18 cellular contexts compared by ENCODE assay signal in the genomic region with DNA sequence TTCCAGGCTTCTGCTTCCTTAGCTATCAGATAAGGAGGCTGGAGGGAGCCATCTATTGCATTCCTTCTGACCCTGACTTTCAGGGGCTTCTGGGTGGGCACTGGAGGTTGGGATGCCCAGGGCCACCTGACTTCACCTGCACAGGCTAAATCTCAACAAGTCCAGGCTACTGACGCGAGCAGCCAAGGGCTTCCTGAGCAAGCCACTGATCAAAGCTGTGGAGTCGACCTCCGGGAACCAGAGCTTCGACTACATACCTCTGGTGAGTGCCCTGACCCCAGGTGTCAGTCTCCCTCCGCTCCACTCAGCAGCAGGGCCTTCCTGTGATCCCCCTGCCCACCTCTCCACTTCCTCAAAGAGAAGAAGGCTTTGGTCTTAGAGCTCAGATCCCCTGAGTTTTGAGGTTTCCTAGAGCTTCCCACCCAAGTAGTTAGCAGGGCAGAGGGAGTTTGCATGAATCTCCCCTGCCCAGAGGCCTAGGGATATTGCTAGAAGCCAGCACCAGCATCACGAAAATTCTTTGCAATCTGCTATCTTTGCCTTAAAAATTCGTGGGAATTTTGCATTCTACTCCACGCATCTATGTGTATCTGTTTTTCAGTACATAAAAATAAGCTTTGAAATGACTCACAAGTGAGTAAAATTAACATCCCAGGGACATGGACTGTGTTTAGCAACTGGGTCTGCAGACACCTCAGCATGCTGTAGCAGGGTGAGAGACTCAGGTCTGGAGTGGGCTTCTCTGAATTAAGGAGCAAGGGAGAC.
"Had no signal": no experiment of that assay in that cellular context is flagged by ENCODE, and none has a peak within 500 bp of the region (broad histone marks: within the 10 kb centered on the region; RNA-seq: fewer than 3 reads in every experiment).

No MANE protein-coding gene starts in this region.

- H3K4me1 Mint-ChIP-seq: immature natural killer cell; naive B cell; stimulated activated effector memory CD8-positive, alpha-beta T cell treated with anti-CD3 and anti-CD28 coated beads, Interleukin-12 subunit alpha, Interleukin-12 subunit beta, amount 100 ng/mL, for 72 hours had no signal

- ATAC-seq: foreskin keratinocyte; left colon; stimulated activated effector memory CD8-positive, alpha-beta T cell treated with anti-CD3 and anti-CD28 coated beads, Interleukin-12 subunit alpha, Interleukin-12 subunit beta, amount 100 ng/mL, for 72 hours; stimulated activated naive CD8-positive, alpha-beta T cell treated with anti-CD3 and anti-CD28 coated beads, Interleukin-15, Interleukin-2, amounts not matched to agents 100 U/mL and 50 U/mL, for 24 hours; upper lobe of right lung had no signal

- H3K27ac Mint-ChIP-seq: dendritic cell treated with granulocyte-macrophage colony-stimulating factor and Interleukin-4, amounts not matched to agents 40 ng/mL and 50 ng/mL, for 4 days; immature natural killer cell; naive B cell; nephron progenitor cell; stimulated activated effector memory CD8-positive, alpha-beta T cell treated with anti-CD3 and anti-CD28 coated beads, Interleukin-12 subunit alpha, Interleukin-12 subunit beta, amount 100 ng/mL, for 72 hours had no signal

- H3K36me3 Mint-ChIP-seq: immature natural killer cell; stimulated activated effector memory CD8-positive, alpha-beta T cell treated with anti-CD3 and anti-CD28 coated beads, Interleukin-12 subunit alpha, Interleukin-12 subunit beta, amount 100 ng/mL, for 72 hours had no signal

- H3K4me3 ChIP-seq: esophagus squamous epithelium, sigmoid colon, suprapubic skin, tibial artery, upper lobe of right lung, vagina had no signal

- DNase-seq: esophagus squamous epithelium; foreskin keratinocyte; immature natural killer cell; left colon; mesendoderm; naive B cell; nephron progenitor cell; sigmoid colon; small intestine; stimulated activated CD4-positive, alpha-beta T cell treated with anti-CD3 and anti-CD28 coated beads, Interleukin-4, amount 100 ng/mL, for 1 hour; stimulated activated CD8-positive, alpha-beta memory T cell treated with anti-CD3 and anti-CD28 coated beads, Interleukin-4, amount 100 ng/mL, for 48 hours; stimulated activated naive CD8-positive, alpha-beta T cell treated with anti-CD3 and anti-CD28 coated beads, Interleukin-15, Interleukin-2, amounts not matched to agents 100 U/mL and 50 U/mL, for 24 hours; upper lobe of right lung had no signal

- H3K4me3 Mint-ChIP-seq: dendritic cell treated with granulocyte-macrophage colony-stimulating factor and Interleukin-4, amounts not matched to agents 40 ng/mL and 50 ng/mL, for 4 days; immature natural killer cell; naive B cell; nephron progenitor cell; stimulated activated effector memory CD8-positive, alpha-beta T cell treated with anti-CD3 and anti-CD28 coated beads, Interleukin-12 subunit alpha, Interleukin-12 subunit beta, amount 100 ng/mL, for 72 hours had no signal

- H3K9me3 Mint-ChIP-seq: dendritic cell treated with granulocyte-macrophage colony-stimulating factor and Interleukin-4, amounts not matched to agents 40 ng/mL and 50 ng/mL, for 4 days; nephron progenitor cell; stimulated activated effector memory CD8-positive, alpha-beta T cell treated with anti-CD3 and anti-CD28 coated beads, Interleukin-12 subunit alpha, Interleukin-12 subunit beta, amount 100 ng/mL, for 72 hours had no signal
